Comparison of ENCODE assay signal across 21 cellular contexts in the genomic region with DNA sequence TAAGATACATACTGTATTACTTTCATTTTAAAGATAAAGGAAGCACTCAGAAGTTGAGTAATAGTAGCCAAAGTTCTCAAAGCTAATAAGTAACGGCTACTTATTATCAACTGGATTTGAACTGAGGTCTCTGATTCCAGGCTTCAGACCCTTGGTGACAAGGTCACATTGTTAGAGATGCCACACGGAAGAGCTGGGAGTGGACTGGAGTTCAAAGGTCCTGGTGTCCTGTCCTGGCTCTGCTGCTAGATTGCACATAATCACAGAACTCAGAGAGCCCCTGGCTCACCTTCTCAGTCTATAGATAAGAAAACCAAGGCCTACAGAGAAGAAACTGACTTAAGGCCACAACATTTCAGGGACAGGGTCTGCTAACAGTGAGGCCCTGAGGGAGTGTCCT.
"Had no signal": no experiment of that assay in that cellular context is flagged by ENCODE, and none has a peak within 500 bp of the region (broad histone marks: within the 10 kb centered on the region; RNA-seq: fewer than 3 reads in every experiment).

No MANE protein-coding gene starts in this region.

- H3K36me3 Mint-ChIP-seq: activated CD8-positive, alpha-beta memory T cell treated with anti-CD3 and anti-CD28 coated beads, Interleukin-2, amount 10 ng/mL, durations not matched to agents 7 days and 5 days; activated naive CD4-positive, alpha-beta T cell treated with anti-CD3 and anti-CD28 coated beads, Interleukin-2, amount 50 U/mL, for 72 hours; T-cell had no signal

- H3K27me3 ChIP-seq: brain microvascular endothelial cell had no signal

- H3K27me3 Mint-ChIP-seq: activated B cell treated with CpG ODN at 0.5 μM for 24 hours; activated CD4-positive, alpha-beta T cell treated with anti-CD3 and anti-CD28 coated beads, Interleukin-2, amount 10 ng/mL, durations not matched to agents 24 days and 14 days; activated CD8-positive, alpha-beta memory T cell treated with anti-CD3 and anti-CD28 coated beads, Interleukin-2, amount 10 ng/mL, durations not matched to agents 7 days and 5 days; activated naive CD8-positive, alpha-beta T cell treated with anti-CD3 and anti-CD28 coated beads, Interleukin-2, amount 50 U/mL, for 24 hours had no signal

- H3K4me1 Mint-ChIP-seq: activated B cell treated with CpG ODN at 0.5 μM for 24 hours; activated CD4-positive, alpha-beta T cell treated with anti-CD3 and anti-CD28 coated beads, Interleukin-2, amount 10 ng/mL, durations not matched to agents 24 days and 14 days; activated CD8-positive, alpha-beta memory T cell treated with anti-CD3 and anti-CD28 coated beads, Interleukin-2, amount 10 ng/mL, durations not matched to agents 7 days and 5 days; activated naive CD8-positive, alpha-beta T cell treated with anti-CD3 and anti-CD28 coated beads, Interleukin-2, amount 50 U/mL, for 24 hours; T-cell had no signal

- H3K36me3 ChIP-seq: brain microvascular endothelial cell had no signal

- H3K9me3 Mint-ChIP-seq: activated B cell treated with CpG ODN at 0.5 μM for 24 hours; activated CD4-positive, alpha-beta T cell treated with anti-CD3 and anti-CD28 coated beads, Interleukin-2, amount 10 ng/mL, durations not matched to agents 24 days and 14 days; activated naive CD4-positive, alpha-beta T cell treated with anti-CD3 and anti-CD28 coated beads, Interleukin-2, amount 50 U/mL, for 72 hours; activated naive CD8-positive, alpha-beta T cell treated with anti-CD3 and anti-CD28 coated beads, Interleukin-2, amount 50 U/mL, for 24 hours; activated T-cell treated with anti-CD3 and anti-CD28 coated beads, Interleukin-2, amount 50 U/mL, for 24 hours; activated T-helper 1 cell treated with anti-CD3 and anti-CD28 coated beads, Interleukin-12 subunit alpha, Interleukin-12 subunit beta, Interleukin-2, Interleukin-4 antibody, amounts not matched to agents 30 ng/mL and 10 ng/mL and 1 ng/mL, durations not matched to agents 14 hours and 24 hours and 36 hours; T-cell had no signal

- H3K4me3 Mint-ChIP-seq: activated B cell treated with CpG ODN at 0.5 μM for 24 hours; activated CD4-positive, alpha-beta T cell treated with anti-CD3 and anti-CD28 coated beads, Interleukin-2, amount 10 ng/mL, durations not matched to agents 24 days and 14 days; activated CD8-positive, alpha-beta memory T cell treated with anti-CD3 and anti-CD28 coated beads, Interleukin-2, amount 10 ng/mL, durations not matched to agents 7 days and 5 days; activated naive CD8-positive, alpha-beta T cell treated with anti-CD3 and anti-CD28 coated beads, Interleukin-2, amount 50 U/mL, for 24 hours; activated T-cell treated with anti-CD3 and anti-CD28 coated beads, Interleukin-2, amount 50 U/mL, for 24 hours; activated T-helper 1 cell treated with anti-CD3 and anti-CD28 coated beads, Interleukin-12 subunit alpha, Interleukin-12 subunit beta, Interleukin-2, Interleukin-4 antibody, amounts not matched to agents 30 ng/mL and 10 ng/mL and 1 ng/mL, durations not matched to agents 14 hours and 24 hours and 36 hours; T-cell had no signal

- H3K27ac ChIP-seq: brain microvascular endothelial cell had no signal

- H3K27ac Mint-ChIP-seq: activated B cell treated with CpG ODN at 0.5 μM for 24 hours; activated CD4-positive, alpha-beta T cell treated with anti-CD3 and anti-CD28 coated beads, Interleukin-2, amount 10 ng/mL, durations not matched to agents 24 days and 14 days; activated CD8-positive, alpha-beta memory T cell treated with anti-CD3 and anti-CD28 coated beads, Interleukin-2, amount 10 ng/mL, durations not matched to agents 7 days and 5 days; activated naive CD4-positive, alpha-beta T cell treated with anti-CD3 and anti-CD28 coated beads, Interleukin-2, amount 50 U/mL, for 72 hours; activated naive CD8-positive, alpha-beta T cell treated with anti-CD3 and anti-CD28 coated beads, Interleukin-2, amount 50 U/mL, for 24 hours; activated T-cell treated with anti-CD3 and anti-CD28 coated beads, Interleukin-2, amount 50 U/mL, for 24 hours; activated T-helper 1 cell treated with anti-CD3 and anti-CD28 coated beads, Interleukin-12 subunit alpha, Interleukin-12 subunit beta, Interleukin-2, Interleukin-4 antibody, amounts not matched to agents 30 ng/mL and 10 ng/mL and 1 ng/mL, durations not matched to agents 14 hours and 24 hours and 36 hours; T-cell had no signal

- ATAC-seq: activated CD8-positive, alpha-beta memory T cell treated with anti-CD3 and anti-CD28 coated beads, Interleukin-2, amount 10 ng/mL, durations not matched to agents 7 days and 5 days; activated naive CD4-positive, alpha-beta T cell treated with anti-CD3 and anti-CD28 coated beads, Interleukin-2, amount 50 U/mL, for 72 hours; activated naive CD8-positive, alpha-beta T cell treated with anti-CD3 and anti-CD28 coated beads, Interleukin-2, amount 50 U/mL, for 24 hours; T-cell had no signal

- DNase-seq: activated B cell treated with CpG ODN at 0.5 μM for 24 hours; activated CD4-positive, alpha-beta T cell treated with anti-CD3 and anti-CD28 coated beads for 1 hour; activated CD4-positive, alpha-beta T cell treated with anti-CD3 and anti-CD28 coated beads, Interleukin-2, amount 10 ng/mL, durations not matched to agents 24 days and 14 days; activated CD4-positive, alpha-beta T cell treated with anti-CD3 and anti-CD28 coated beads, Interleukin-2, amount 50 U/mL, for 48 hours; activated CD8-positive, alpha-beta memory T cell treated with anti-CD3 and anti-CD28 coated beads, Interleukin-2, amount 10 ng/mL, durations not matched to agents 7 days and 5 days; activated effector memory CD4-positive, alpha-beta T cell treated with Interleukin-2 at 50 U/mL for 16 hours; activated naive CD4-positive, alpha-beta T cell; activated naive CD8-positive, alpha-beta T cell treated with anti-CD3 and anti-CD28 coated beads, Interleukin-2, amount 50 U/mL, for 24 hours; activated T-cell treated with anti-CD3 and anti-CD28 coated beads, Interleukin-2, amount 50 U/mL, for 24 hours; NCI-H1105 treated with DMSO at 0.1 percent for 48 hours; NCI-H1436 treated with DMSO at 0.1 percent for 48 hours; NCI-H187; NCI-H2081; NCI-H524; SHP77 treated with DMSO at 0.1 percent for 48 hours; T-cell; T-helper 2 cell; T1000 had no signal
